18 cellular contexts compared by ENCODE assay signal in genomic region chr2:217981084-217981730, GRCh38. TPM values are rescaled to one million over a fixed set of nuclear protein-coding genes. Genes with fewer than 3 reads are reported as not detected.
DNase-seq lines count a peak whose midpoint lies in the region; ATAC-seq and TF ChIP-seq lines count a peak whose summit lies in the region.
"Had no signal": no experiment of that assay in that cellular context is flagged by ENCODE, and none has a peak within 500 bp of the region (broad histone marks: within the 10 kb centered on the region; RNA-seq: fewer than 3 reads in every experiment).

No MANE protein-coding gene starts in this region.

- H3K4me1 ChIP-seq in BLaER1 treated with 17β-estradiol and CSF1 and Interleukin-3, amounts not matched to agents 10 nM and 100 nM, result peaks cover 0 to 23% (median 12%) of the 10 kb centered on the region in 10 experiments; a peak in 13 of 20 replicates
- H3K4me1 ChIP-seq in Peyer's patch, result peaks cover 0 to 17% (median 0%) of the 10 kb centered on the region in 4 donors
- peaks cover 21% of the 10 kb centered on the region for H3K4me1 ChIP-seq in hepatocyte (ENCODE audit: insufficient read depth)

- DNase-seq in Peyer's patch (peak in 2 of 3 donors; percentile 4 to 28), hepatocyte (ENCODE audit: low spot score) (no peak), sciatic nerve (ENCODE audit: low spot score) (peak; percentile 50), T-helper 9 cell (no peak), GM19238 (ENCODE audit: insufficient read length, low spot score) (no peak)
- DNase-seq in activated T-cell treated with anti-CD3 and anti-CD28 coated beads, Interleukin-2, amount 50 U/mL, for 1 hour, result no peak
- DNase-seq: activated CD8-positive, alpha-beta T cell treated with anti-CD3 and anti-CD28 coated beads, Interleukin-2, amount 10 ng/mL, durations not matched to agents 7 days and 5 days; GM23248; immature natural killer cell; mesendoderm; MV-4-11; NCI-H2081 treated with DMSO at 0.1 percent for 48 hours; NCI-H748 treated with DMSO at 0.1 percent for 48 hours; stimulated activated naive B cell treated with anti-CD40 and anti-IgM and Interleukin-4, amounts not matched to agents 10 μg/mL and 1 μg/mL and 100 μg/mL, for 72 hours; SW 1271 had no signal

- H3K9ac ChIP-seq in BLaER1 treated with 17β-estradiol and CSF1 and Interleukin-3, amounts not matched to agents 10 nM and 100 nM, result no peak overlapping the region
- H3K9ac ChIP-seq: GM23248 had no signal

- peaks cover 9% of the 10 kb centered on the region for H3K79me2 ChIP-seq in hepatocyte

- H3K9me2 ChIP-seq in hepatocyte (replicated peaks; ENCODE audit: insufficient read depth), result no peaks in the 10 kb centered on the region

- WGBS in hepatocyte (ENCODE audit: low lambda C conversion rate, missing lambda C conversion rate), result 80% methylated on average over 5 of the region's 5 CpGs

- no peak overlapping the region for H3K27ac ChIP-seq in BLaER1 treated with 17β-estradiol and CSF1 and Interleukin-3, amounts not matched to agents 10 nM and 100 nM
- no peak overlapping the region for H3K27ac ChIP-seq in Peyer's patch
- H3K27ac ChIP-seq in hepatocyte, result peak overlapping the region; percentile 20

- H2AFZ ChIP-seq in hepatocyte, result no peak overlapping the region
- H2AFZ ChIP-seq: GM23248 had no signal

- no peak overlapping the region for H3K4me3 ChIP-seq in BLaER1 treated with 17β-estradiol and CSF1 and Interleukin-3, amounts not matched to agents 10 nM and 100 nM
- no peak overlapping the region for H3K4me3 ChIP-seq in Peyer's patch
- no peak overlapping the region for H3K4me3 ChIP-seq in hepatocyte
- H3K4me3 ChIP-seq: GM23248 had no signal

- ATAC-seq in sciatic nerve (no peak), GM19463 (IDR thresholded peaks at IDR 0.05; ENCODE audit: unreplicated experiment) (no peak)
- ATAC-seq: activated CD8-positive, alpha-beta T cell treated with anti-CD3 and anti-CD28 coated beads, Interleukin-2, amount 10 ng/mL, durations not matched to agents 7 days and 5 days; Panc1; stimulated activated naive B cell treated with anti-CD40 and anti-IgM and Interleukin-4, amounts not matched to agents 10 μg/mL and 1 μg/mL and 100 μg/mL, for 72 hours had no signal

- peaks cover 0 to 8% (median 0%) of the 10 kb centered on the region in 11 experiments; a peak in 2 of 22 replicates for H3K9me3 ChIP-seq in BLaER1 treated with 17β-estradiol and CSF1 and Interleukin-3, amounts not matched to agents 10 nM and 100 nM (replicated peaks in 1 of 11)
- no peaks in the 10 kb centered on the region for H3K9me3 ChIP-seq in Peyer's patch
- no peaks in the 10 kb centered on the region for H3K9me3 ChIP-seq in hepatocyte (ENCODE audit: low read depth)

- H3K36me3 ChIP-seq in BLaER1 treated with 17β-estradiol and CSF1 and Interleukin-3, amounts not matched to agents 10 nM and 100 nM, result peaks cover 0 to 69% (median 20%) of the 10 kb centered on the region in 11 experiments; a peak in 11 of 22 replicates
- no peaks in the 10 kb centered on the region for H3K36me3 ChIP-seq in Peyer's patch
- no peaks in the 10 kb centered on the region for H3K36me3 ChIP-seq in hepatocyte (replicated peaks; ENCODE audit: insufficient read depth, low read depth)

- TF ChIP-seq CTCF in Peyer's patch (IDR thresholded peaks at IDR 0.05) (no peak), hepatocyte (IDR thresholded peaks at IDR 0.05; ENCODE audit: poor library complexity) (no peak)

- peak overlapping the region in 7 of 11 experiments; percentile 10 to 67 (median 49); a peak in 12 of 22 replicates for H3K4me2 ChIP-seq in BLaER1 treated with 17β-estradiol and CSF1 and Interleukin-3, amounts not matched to agents 10 nM and 100 nM
- no peak overlapping the region for H3K4me2 ChIP-seq in hepatocyte

- no peak for TF ChIP-seq POLR2A in Peyer's patch (IDR thresholded peaks at IDR 0.05)

- no peaks in the 10 kb centered on the region for H3K27me3 ChIP-seq in BLaER1 treated with 17β-estradiol and CSF1 and Interleukin-3, amounts not matched to agents 10 nM and 100 nM
- H3K27me3 ChIP-seq in Peyer's patch (no peaks in the 10 kb centered on the region), hepatocyte (no peaks in the 10 kb centered on the region)

- intact Hi-C loops in sciatic nerve (cut with DNase I), result no loop called here

- peaks cover 0 to 21% (median 0%) of the 10 kb centered on the region in 11 experiments; a peak in 3 of 22 replicates for H4K20me1 ChIP-seq in BLaER1 treated with 17β-estradiol and CSF1 and Interleukin-3, amounts not matched to agents 10 nM and 100 nM
- H4K20me1 ChIP-seq in hepatocyte (ENCODE audit: insufficient read depth, poor library complexity, severe bottlenecking), result no peaks in the 10 kb centered on the region

RNA-seq across cellular contexts. Expression of gene TNS1, which starts 21.6 kb away (rescaled TPM):
- total RNA-seq in Peyer's patch (100 to 1,000 TPM in 2 of 4 donors, 10 to 100 TPM in 2; 23.1 to 156 (median 81.1) TPM), hepatocyte (22.9 and 27.6 TPM in 2 replicates), sciatic nerve (703 TPM)
- 16.2 TPM in 2 replicates for polyA plus RNA-seq in hepatocyte

Comparison
In these comparisons a context has a peak if more than half of its experiments do, and no peak if none do; other contexts are left out.
1. DNase-seq: peak in Peyer's patch (2 of 3) and sciatic nerve (single experiment); none in hepatocyte (single experiment), T-helper 9 cell (single experiment), GM19238 (single experiment) and activated T-cell treated with anti-CD3 and anti-CD28 coated beads, Interleukin-2, amount 50 U/mL, for 1 hour (single experiment).